In genomic region chr19:19023376-19023775, GRCh38 we compare ENCODE assay signal across 7 cellular contexts. TPM values are rescaled to one million over a fixed set of nuclear protein-coding genes. Genes with fewer than 3 reads are reported as not detected.
DNase-seq lines count a peak whose midpoint lies in the region; ATAC-seq, FAIRE-seq and TF ChIP-seq lines count a peak whose summit lies in the region.
"Not testable (repeated sequence)": the region's sequence is repeated elsewhere in the genome, so short reads cannot be mapped to it uniquely, and the experiment has no call there.

No MANE protein-coding gene starts in this region.

- not testable (repeated sequence) for H3K9me3 ChIP-seq in BLaER1 treated with 17β-estradiol and CSF1 and Interleukin-3, amounts not matched to agents 10 nM and 100 nM (replicated peaks in 1 of 11); Loucy (ENCODE audit: insufficient read depth, low read depth, low read length); cardiac muscle cell (ENCODE audit: low read depth)

- H3K4me2 ChIP-seq in BLaER1 treated with 17β-estradiol and CSF1 and Interleukin-3, amounts not matched to agents 10 nM and 100 nM, result peak overlapping the region in 8 of 11 experiments; percentile 1 to 41 (median 22); a peak in 10 of 22 replicates
- H3K4me2 ChIP-seq in Loucy (ENCODE audit: low read depth, low read length, poor library complexity, severe bottlenecking), result peak overlapping the region; percentile 69

- peaks cover 82 to 100% (median 93%) of the 10 kb centered on the region in 11 experiments for H3K36me3 ChIP-seq in BLaER1 treated with 17β-estradiol and CSF1 and Interleukin-3, amounts not matched to agents 10 nM and 100 nM
- peaks cover 67% of the 10 kb centered on the region; the same call in 1 of the 2 replicates for H3K36me3 ChIP-seq in Loucy (ENCODE audit: insufficient read depth, low read length)
- H3K36me3 ChIP-seq in bronchial epithelial cell (ENCODE audit: control insufficient read depth, insufficient read depth, low read length), result peaks cover 22% of the 10 kb centered on the region
- peaks cover 45% of the 10 kb centered on the region for H3K36me3 ChIP-seq in cardiac muscle cell

- H3F3A ChIP-seq in Loucy (ENCODE audit: low read depth), result not testable (repeated sequence)

- not testable (repeated sequence) for TF ChIP-seq CTCF in Loucy (conservative IDR thresholded peaks at IDR 0.05; ENCODE audit: low read length); bronchial epithelial cell (IDR thresholded peaks at IDR 0.05; ENCODE audit: insufficient read depth, low read length, severe bottlenecking); epithelial cell of esophagus (IDR thresholded peaks at IDR 0.05; ENCODE audit: insufficient read depth, low read depth, low read length, missing control alignments); cardiac muscle cell (IDR thresholded peaks at IDR 0.05; ENCODE audit: low read depth, low read length)

- peaks cover 34% of the 10 kb centered on the region for H3K4me1 Mint-ChIP-seq in activated naive CD4-positive, alpha-beta T cell treated with anti-CD3 and anti-CD28 coated beads, Interleukin-2, amount 50 U/mL, for 24 hours
- peaks cover 40% of the 10 kb centered on the region for H3K4me1 Mint-ChIP-seq in stimulated activated effector memory CD8-positive, alpha-beta T cell treated with anti-CD3 and anti-CD28 coated beads, Interleukin-12 subunit alpha, Interleukin-12 subunit beta, amount 100 ng/mL, for 72 hours

- H3K9me2 ChIP-seq in Loucy (replicated peaks; ENCODE audit: low read depth, low read length), result not testable (repeated sequence)

- H3K27me3 Mint-ChIP-seq in activated naive CD4-positive, alpha-beta T cell treated with anti-CD3 and anti-CD28 coated beads, Interleukin-2, amount 50 U/mL, for 24 hours, result not testable (repeated sequence)

- H3K4me3 Mint-ChIP-seq in activated naive CD4-positive, alpha-beta T cell treated with anti-CD3 and anti-CD28 coated beads, Interleukin-2, amount 50 U/mL, for 24 hours; stimulated activated effector memory CD8-positive, alpha-beta T cell treated with anti-CD3 and anti-CD28 coated beads, Interleukin-12 subunit alpha, Interleukin-12 subunit beta, amount 100 ng/mL, for 72 hours: not testable (repeated sequence)

- not testable (repeated sequence) for H2AFZ ChIP-seq in Loucy (ENCODE audit: low read length)

- 0 out of 22 replicates have a peak overlapping the region, but pooled peaks of 1 of the 11 experiments have one; percentile 2 for H3K27ac ChIP-seq in BLaER1 treated with 17β-estradiol and CSF1 and Interleukin-3, amounts not matched to agents 10 nM and 100 nM
- peak overlapping the region; percentile 48 for H3K27ac ChIP-seq in cardiac muscle cell

- peak overlapping the region in 4 of 11 experiments; percentile 19 to 40 (median 32); a peak in 4 of 22 replicates for H3K9ac ChIP-seq in BLaER1 treated with 17β-estradiol and CSF1 and Interleukin-3, amounts not matched to agents 10 nM and 100 nM
- peak overlapping the region; percentile 20 for H3K9ac ChIP-seq in Loucy (ENCODE audit: low read depth, low read length, poor library complexity, severe bottlenecking)

- H3K79me2 ChIP-seq in Loucy (ENCODE audit: insufficient read depth, low read length), result peaks cover 94% of the 10 kb centered on the region

- not testable (repeated sequence) for H3K4me3 ChIP-seq in BLaER1 treated with 17β-estradiol and CSF1 and Interleukin-3, amounts not matched to agents 10 nM and 100 nM; bronchial epithelial cell (ENCODE audit: low read depth, low read length); epithelial cell of esophagus (ENCODE audit: low read length); cardiac muscle cell
- peak overlapping the region; percentile 57 for H3K4me3 ChIP-seq in Loucy (ENCODE audit: low read length, poor library complexity, severe bottlenecking)

- peak overlapping the region; percentile 57 for H3K27ac Mint-ChIP-seq in activated naive CD4-positive, alpha-beta T cell treated with anti-CD3 and anti-CD28 coated beads, Interleukin-2, amount 50 U/mL, for 24 hours
- H3K27ac Mint-ChIP-seq in stimulated activated effector memory CD8-positive, alpha-beta T cell treated with anti-CD3 and anti-CD28 coated beads, Interleukin-12 subunit alpha, Interleukin-12 subunit beta, amount 100 ng/mL, for 72 hours, result peak overlapping the region; percentile 70

- H3K36me3 Mint-ChIP-seq in activated naive CD4-positive, alpha-beta T cell treated with anti-CD3 and anti-CD28 coated beads, Interleukin-2, amount 50 U/mL, for 24 hours, result peaks cover 11% of the 10 kb centered on the region
- peaks cover 100% of the 10 kb centered on the region for H3K36me3 Mint-ChIP-seq in stimulated activated effector memory CD8-positive, alpha-beta T cell treated with anti-CD3 and anti-CD28 coated beads, Interleukin-12 subunit alpha, Interleukin-12 subunit beta, amount 100 ng/mL, for 72 hours

- not testable (repeated sequence) for FAIRE-seq in bronchial epithelial cell (lab: Jason Lieb, UNC)

- not testable (repeated sequence) for H3K27me3 ChIP-seq in BLaER1 treated with 17β-estradiol and CSF1 and Interleukin-3, amounts not matched to agents 10 nM and 100 nM; Loucy (ENCODE audit: insufficient read depth, low read length, poor library complexity, severe bottlenecking); bronchial epithelial cell (ENCODE audit: control insufficient read depth, insufficient read depth, low read length); cardiac muscle cell

- H3K9me3 Mint-ChIP-seq in activated naive CD4-positive, alpha-beta T cell treated with anti-CD3 and anti-CD28 coated beads, Interleukin-2, amount 50 U/mL, for 24 hours; stimulated activated effector memory CD8-positive, alpha-beta T cell treated with anti-CD3 and anti-CD28 coated beads, Interleukin-12 subunit alpha, Interleukin-12 subunit beta, amount 100 ng/mL, for 72 hours: not testable (repeated sequence)

- ATAC-seq in stimulated activated effector memory CD8-positive, alpha-beta T cell treated with anti-CD3 and anti-CD28 coated beads, Interleukin-12 subunit alpha, Interleukin-12 subunit beta, amount 100 ng/mL, for 72 hours, result not testable (repeated sequence)

- peaks cover 59 to 100% (median 98%) of the 10 kb centered on the region in 11 experiments for H4K20me1 ChIP-seq in BLaER1 treated with 17β-estradiol and CSF1 and Interleukin-3, amounts not matched to agents 10 nM and 100 nM
- peaks cover 79% of the 10 kb centered on the region for H4K20me1 ChIP-seq in Loucy (ENCODE audit: insufficient read depth, low read length, poor library complexity, severe bottlenecking)

- DNase-seq in bronchial epithelial cell (ENCODE audit: low read depth) (peak; percentile 74), epithelial cell of esophagus (ENCODE audit: low read depth) (peak; percentile 75)
- DNase-seq in cardiac muscle cell (ENCODE audit: low read depth in 1 of 2, low spot score in 1 of 2); stimulated activated effector memory CD8-positive, alpha-beta T cell treated with anti-CD3 and anti-CD28 coated beads, Interleukin-12 subunit alpha, Interleukin-12 subunit beta, amount 100 ng/mL, for 72 hours (ENCODE audit: low spot score in 2 of 2): not testable (repeated sequence)

- H3K4me1 ChIP-seq in BLaER1 treated with 17β-estradiol and CSF1 and Interleukin-3, amounts not matched to agents 10 nM and 100 nM, result peaks cover 11 to 27% (median 14%) of the 10 kb centered on the region in 10 experiments; a peak in 19 of 20 replicates
- H3K4me1 ChIP-seq in Loucy (ENCODE audit: insufficient read depth, low read length, poor library complexity, severe bottlenecking), result peaks cover 22% of the 10 kb centered on the region
- not testable (repeated sequence) for H3K4me1 ChIP-seq in cardiac muscle cell (ENCODE audit: low read depth)

RNA-seq across cellular contexts. Expression of gene SUGP2, which starts 9.9 kb away (rescaled TPM):
- total RNA-seq in bronchial epithelial cell (19.5 and 21.6 TPM in 2 replicates), cardiac muscle cell (90.1 and 126 TPM in 2 replicates)
- 120 and 145 TPM in 2 replicates for polyA plus RNA-seq in cardiac muscle cell

RNA-seq across cellular contexts. Expression of gene ARMC6, which starts 10.0 kb away (rescaled TPM):
- 37.5 and 78.2 TPM in 2 replicates for total RNA-seq in bronchial epithelial cell
- total RNA-seq in cardiac muscle cell, result 34.6 and 42.2 TPM in 2 replicates
- polyA plus RNA-seq in cardiac muscle cell, result 22.7 and 31.0 TPM in 2 replicates

RNA-seq across cellular contexts. Expression of gene SLC25A42, which starts 40.4 kb away (rescaled TPM):
- total RNA-seq in bronchial epithelial cell (1.3 TPM in 2 replicates), cardiac muscle cell (22.4 and 30.4 TPM in 2 replicates)
- 28.7 and 31.3 TPM in 2 replicates for polyA plus RNA-seq in cardiac muscle cell

Comparison
In these comparisons a context has a peak if more than half of its experiments do, and no peak if none do; other contexts are left out.
1. RNA of gene SLC25A42, which starts 40.4 kb away (total RNA-seq): 22.4 to 30.4 TPM in cardiac muscle cell; 1.3 TPM in bronchial epithelial cell; every median in the first group is over 10 times any median in the second.